Comparison of ENCODE assay signal across 29 cellular contexts in genomic region chr1:167490765-167491164, GRCh38. TPM values are rescaled to one million over a fixed set of nuclear protein-coding genes. Genes with fewer than 3 reads are reported as not detected.
DNase-seq lines count a peak whose midpoint lies in the region; ATAC-seq and TF ChIP-seq lines count a peak whose summit lies in the region.
"Had no signal": no experiment of that assay in that cellular context is flagged by ENCODE, and none has a peak within 500 bp of the region (broad histone marks: within the 10 kb centered on the region; RNA-seq: fewer than 3 reads in every experiment).

No MANE protein-coding gene starts in this region.

- no peaks in the 10 kb centered on the region for H3K36me3 ChIP-seq in KMS-11 (ENCODE audit: insufficient read depth)
- no peaks in the 10 kb centered on the region for H3K36me3 ChIP-seq in tibial artery
- H3K36me3 ChIP-seq: adrenal gland, brain microvascular endothelial cell, ovary, right atrium auricular region, uterus had no signal

- no peak overlapping the region for H3K4me3 ChIP-seq in KMS-11 (IDR thresholded peaks at IDR 0.05; ENCODE audit: insufficient read depth, low read depth, low read length)
- no peak overlapping the region for H3K4me3 ChIP-seq in tibial artery
- H3K4me3 ChIP-seq: adrenal gland, GM12878, ovary, right atrium auricular region, uterus had no signal

- peak overlapping the region; percentile 93; the same call in 1 of the 2 replicates for H3K4me2 ChIP-seq in KMS-11

- CTCF ChIA-PET in Calu3 (lab: Charles Lee) = interaction anchor here (0.7 kb wide), 1 partner anchor 601 kb away, joined by 3 read pairs; no protein-coding TSS in a partner anchor

- peaks cover 84% of the 10 kb centered on the region for H3K4me1 Mint-ChIP-seq in activated CD4-positive, alpha-beta T cell treated with anti-CD3 and anti-CD28 coated beads, Interleukin-2, amount 10 ng/mL, durations not matched to agents 24 days and 14 days
- H3K4me1 Mint-ChIP-seq in activated T-helper 2 cell treated with anti-CD3 and anti-CD28 coated beads, Interferon-gamma antibody, Interleukin-2, Interleukin-4, amounts not matched to agents 10 μg/mL and 5 μg/mL and 100 μg/mL, durations not matched to agents 14 hours and 24 hours and 36 hours (ENCODE audit: low read depth) = peaks cover 81% of the 10 kb centered on the region
- H3K4me1 Mint-ChIP-seq in naive thymus-derived CD8-positive, alpha-beta T cell = peaks cover 46 to 97% (median 97%) of the 10 kb centered on the region in 4 donors
- H3K4me1 Mint-ChIP-seq in Calu3 (ENCODE audit: low read depth, unreplicated experiment) = no peaks in the 10 kb centered on the region

- H3K27me3 Mint-ChIP-seq in activated CD4-positive, alpha-beta T cell treated with anti-CD3 and anti-CD28 coated beads, Interleukin-2, amount 10 ng/mL, durations not matched to agents 24 days and 14 days = no peaks in the 10 kb centered on the region
- no peaks in the 10 kb centered on the region for H3K27me3 Mint-ChIP-seq in activated T-helper 2 cell treated with anti-CD3 and anti-CD28 coated beads, Interferon-gamma antibody, Interleukin-2, Interleukin-4, amounts not matched to agents 10 μg/mL and 5 μg/mL and 100 μg/mL, durations not matched to agents 14 hours and 24 hours and 36 hours (ENCODE audit: low read depth)
- peaks cover 0 to 3% (median 0%) of the 10 kb centered on the region in 5 donors for H3K27me3 Mint-ChIP-seq in naive thymus-derived CD8-positive, alpha-beta T cell
- peaks cover 55% of the 10 kb centered on the region for H3K27me3 Mint-ChIP-seq in Calu3 (ENCODE audit: unreplicated experiment)

- no peak for ATAC-seq in naive thymus-derived CD8-positive, alpha-beta T cell
- ATAC-seq: foreskin keratinocyte, GM12878, Right ventricle myocardium inferior had no signal

- H3K9me3 ChIP-seq in tibial artery = no peaks in the 10 kb centered on the region
- H3K9me3 ChIP-seq: adrenal gland, Caco-2, ovary, right atrium auricular region, uterus had no signal

- no peak for TF ChIP-seq CTCF in KMS-11 (conservative IDR thresholded peaks at IDR 0.05; ENCODE audit: low read depth, low read length)
- TF ChIP-seq CTCF in tibial artery (IDR thresholded peaks at IDR 0.05) = no peak
- no peak for TF ChIP-seq CTCF in Calu3 (IDR thresholded peaks at IDR 0.05; ENCODE audit: unreplicated experiment)

- H3K36me3 Mint-ChIP-seq in activated CD4-positive, alpha-beta T cell treated with anti-CD3 and anti-CD28 coated beads, Interleukin-2, amount 10 ng/mL, durations not matched to agents 24 days and 14 days (ENCODE audit: low read depth) = peaks cover 63% of the 10 kb centered on the region
- peaks cover 85% of the 10 kb centered on the region for H3K36me3 Mint-ChIP-seq in activated T-helper 2 cell treated with anti-CD3 and anti-CD28 coated beads, Interferon-gamma antibody, Interleukin-2, Interleukin-4, amounts not matched to agents 10 μg/mL and 5 μg/mL and 100 μg/mL, durations not matched to agents 14 hours and 24 hours and 36 hours (ENCODE audit: low read depth)
- peaks cover 0 to 59% (median 2%) of the 10 kb centered on the region in 3 donors for H3K36me3 Mint-ChIP-seq in naive thymus-derived CD8-positive, alpha-beta T cell
- H3K36me3 Mint-ChIP-seq in Calu3 (ENCODE audit: insufficient read depth, unreplicated experiment) = no peaks in the 10 kb centered on the region

- H3K4me3 Mint-ChIP-seq in activated CD4-positive, alpha-beta T cell treated with anti-CD3 and anti-CD28 coated beads, Interleukin-2, amount 10 ng/mL, durations not matched to agents 24 days and 14 days = peak overlapping the region; percentile 71
- no peak overlapping the region for H3K4me3 Mint-ChIP-seq in activated T-helper 2 cell treated with anti-CD3 and anti-CD28 coated beads, Interferon-gamma antibody, Interleukin-2, Interleukin-4, amounts not matched to agents 10 μg/mL and 5 μg/mL and 100 μg/mL, durations not matched to agents 14 hours and 24 hours and 36 hours (ENCODE audit: low read depth)
- peak overlapping the region; percentile 3 to 88 (median 78) for H3K4me3 Mint-ChIP-seq in naive thymus-derived CD8-positive, alpha-beta T cell
- H3K4me3 Mint-ChIP-seq in Calu3 (ENCODE audit: low read depth, unreplicated experiment) = no peak overlapping the region

- intact Hi-C loops in activated CD4-positive, alpha-beta T cell treated with anti-CD3 and anti-CD28 coated beads, Interleukin-2, amount 10 ng/mL, durations not matched to agents 24 days and 14 days (cut with micrococcal nuclease) = no loop called here
- intact Hi-C loops in activated T-helper 2 cell treated with anti-CD3 and anti-CD28 coated beads, Interferon-gamma antibody, Interleukin-2, Interleukin-4, amounts not matched to agents 10 μg/mL and 5 μg/mL and 100 μg/mL, durations not matched to agents 14 hours and 24 hours and 36 hours (cut with micrococcal nuclease) = loop anchor here (5.0 kb wide), 1 partner anchor 197 kb away; no protein-coding TSS in a partner anchor
- intact Hi-C loops in tibial artery (cut with DNase I; ENCODE audit: low total_unique reads) (no loop called here), Calu3 (cut with micrococcal nuclease; ENCODE audit: unreplicated experiment) (no loop called here)

- peak overlapping the region; percentile 88 for H3K27ac Mint-ChIP-seq in activated CD4-positive, alpha-beta T cell treated with anti-CD3 and anti-CD28 coated beads, Interleukin-2, amount 10 ng/mL, durations not matched to agents 24 days and 14 days
- peak overlapping the region; percentile 84 for H3K27ac Mint-ChIP-seq in activated T-helper 2 cell treated with anti-CD3 and anti-CD28 coated beads, Interferon-gamma antibody, Interleukin-2, Interleukin-4, amounts not matched to agents 10 μg/mL and 5 μg/mL and 100 μg/mL, durations not matched to agents 14 hours and 24 hours and 36 hours
- H3K27ac Mint-ChIP-seq in naive thymus-derived CD8-positive, alpha-beta T cell = peak overlapping the region; percentile 86 to 97 (median 96)
- H3K27ac Mint-ChIP-seq in Calu3 (ENCODE audit: unreplicated experiment) = no peak overlapping the region

- H2AFZ ChIP-seq in KMS-11 (ENCODE audit: low read depth) = no peak overlapping the region

- no peaks in the 10 kb centered on the region for H3K9me3 Mint-ChIP-seq in activated CD4-positive, alpha-beta T cell treated with anti-CD3 and anti-CD28 coated beads, Interleukin-2, amount 10 ng/mL, durations not matched to agents 24 days and 14 days
- H3K9me3 Mint-ChIP-seq in activated T-helper 2 cell treated with anti-CD3 and anti-CD28 coated beads, Interferon-gamma antibody, Interleukin-2, Interleukin-4, amounts not matched to agents 10 μg/mL and 5 μg/mL and 100 μg/mL, durations not matched to agents 14 hours and 24 hours and 36 hours = no peaks in the 10 kb centered on the region
- H3K9me3 Mint-ChIP-seq in naive thymus-derived CD8-positive, alpha-beta T cell = peaks cover 0 to 3% (median 0%) of the 10 kb centered on the region in 9 donors
- H3K9me3 Mint-ChIP-seq in Calu3 (ENCODE audit: low read depth, unreplicated experiment) = no peaks in the 10 kb centered on the region

- POLR2A ChIA-PET in naive thymus-derived CD8-positive, alpha-beta T cell (lab: Charles Lee) = interaction anchor here (1.4 to 11.4 kb wide), 3 partner anchors 9 to 26 kb away, joined by 4 to 89 read pairs (median 13); partner anchors contain the start of gene CD247

- H4K20me1 ChIP-seq in KMS-11 (ENCODE audit: insufficient read depth) = no peaks in the 10 kb centered on the region

- BruUV-seq in Calu3 (replicated peaks; lab: Mats Ljungman, UMichigan) = no TSS peak

- H3K27ac ChIP-seq in KMS-11 (no peak overlapping the region), tibial artery (no peak overlapping the region)
- H3K27ac ChIP-seq: adrenal gland, brain microvascular endothelial cell, foreskin keratinocyte, ovary, right atrium auricular region, uterus had no signal

- no peak overlapping the region for H3K9ac ChIP-seq in KMS-11

- DNase-seq in activated CD4-positive, alpha-beta T cell treated with anti-CD3 and anti-CD28 coated beads, Interleukin-2, amount 10 ng/mL, durations not matched to agents 24 days and 14 days = no peak
- DNase-seq in activated CD4-positive, alpha-beta T cell treated with anti-CD3 and anti-CD28 coated beads for 1 hour = no peak
- DNase-seq in activated T-helper 2 cell treated with anti-CD3 and anti-CD28 coated beads, Interferon-gamma antibody, Interleukin-2, Interleukin-4, amounts not matched to agents 10 μg/mL and 5 μg/mL and 100 μg/mL, durations not matched to agents 14 hours and 24 hours and 36 hours (ENCODE audit: low spot score) = no peak
- DNase-seq in naive thymus-derived CD8-positive, alpha-beta T cell = no peak
- DNase-seq in T-helper 9 cell = no peak
- no peak for DNase-seq in tibial artery
- DNase-seq in Calu3 = no peak
- DNase-seq: activated CD4-positive, CD25-positive, alpha-beta regulatory T cell treated with anti-CD3 and anti-CD28 coated beads, Interleukin-2, amount 50 U/mL, for 72 hours; AML-193; brain microvascular endothelial cell; Caco-2; DND-41; effector CD4-positive, alpha-beta T cell; erythroblast; foreskin keratinocyte; KBM-7; mesenchymal stem cell; MM.1S; NCI-H1436 treated with DMSO at 0.1 percent for 48 hours; NCI-H2107; NCI-H446 treated with DMSO at 0.1 percent for 48 hours; ovary; uterus had no signal

- H3K27me3 ChIP-seq in KMS-11 (ENCODE audit: insufficient read depth, low read depth) = no peaks in the 10 kb centered on the region
- H3K27me3 ChIP-seq in tibial artery = peaks cover 0 to 5% of the 10 kb centered on the region in 2 donors
- H3K27me3 ChIP-seq: ovary, right atrium auricular region, uterus had no signal

- no peaks in the 10 kb centered on the region for H3K79me2 ChIP-seq in KMS-11 (ENCODE audit: insufficient read depth, low read depth)

- H3K4me1 ChIP-seq in KMS-11 (ENCODE audit: low read depth, poor library complexity, severe bottlenecking) (peaks cover 61% of the 10 kb centered on the region), tibial artery (no peaks in the 10 kb centered on the region)
- H3K4me1 ChIP-seq: adrenal gland, Caco-2, foreskin keratinocyte, right atrium auricular region, uterus had no signal

RNA-seq across cellular contexts. Expression of gene CD247, which starts 27.6 kb away (rescaled TPM):
- total RNA-seq in activated CD4-positive, alpha-beta T cell treated with anti-CD3 and anti-CD28 coated beads, Interleukin-2, amount 10 ng/mL, durations not matched to agents 24 days and 14 days = 183 and 186 TPM in 2 replicates
- total RNA-seq in activated T-helper 2 cell treated with anti-CD3 and anti-CD28 coated beads, Interferon-gamma antibody, Interleukin-2, Interleukin-4, amounts not matched to agents 10 μg/mL and 5 μg/mL and 100 μg/mL, durations not matched to agents 14 hours and 24 hours and 36 hours = 193 and 196 TPM in 2 replicates
- 100 to 1,000 TPM; 300 to 308 TPM for total RNA-seq in naive thymus-derived CD8-positive, alpha-beta T cell
- polyA plus RNA-seq in naive thymus-derived CD8-positive, alpha-beta T cell = 100 to 1,000 TPM; 244 to 325 (median 310) TPM
- total RNA-seq in Calu3 (2022) = 0.61 and 0.97 TPM in 2 replicates
- total RNA-seq: Caco-2, myocyte had no signal
- polyA plus RNA-seq: foreskin keratinocyte had no signal

Comparison
In these comparisons a context has a peak if more than half of its experiments do, and no peak if none do; other contexts are left out.
1. H3K4me3 Mint-ChIP-seq: peak in activated CD4-positive, alpha-beta T cell treated with anti-CD3 and anti-CD28 coated beads, Interleukin-2, amount 10 ng/mL, durations not matched to agents 24 days and 14 days (single experiment) and naive thymus-derived CD8-positive, alpha-beta T cell (10 of 10); none in activated T-helper 2 cell treated with anti-CD3 and anti-CD28 coated beads, Interferon-gamma antibody, Interleukin-2, Interleukin-4, amounts not matched to agents 10 μg/mL and 5 μg/mL and 100 μg/mL, durations not matched to agents 14 hours and 24 hours and 36 hours (single experiment) and Calu3 (single experiment).
2. RNA of gene CD247, which starts 27.6 kb away (total RNA-seq): 300 to 308 TPM in naive thymus-derived CD8-positive, alpha-beta T cell, 193 to 196 TPM in activated T-helper 2 cell treated with anti-CD3 and anti-CD28 coated beads, Interferon-gamma antibody, Interleukin-2, Interleukin-4, amounts not matched to agents 10 μg/mL and 5 μg/mL and 100 μg/mL, durations not matched to agents 14 hours and 24 hours and 36 hours and 183 to 186 TPM in activated CD4-positive, alpha-beta T cell treated with anti-CD3 and anti-CD28 coated beads, Interleukin-2, amount 10 ng/mL, durations not matched to agents 24 days and 14 days; 0.61 to 0.97 TPM in Calu3; every median in the first group is over 10 times any median in the second.